ENCODE assay signal across 16 cellular contexts in genomic region chr10:80871083-80871482, GRCh38.
A peak's percentile ranks its signal among the peaks of the same experiment; 100 is the strongest.
DNase-seq lines count a peak whose midpoint lies in the region; ATAC-seq, FAIRE-seq and TF ChIP-seq lines count a peak whose summit lies in the region.
"Had no signal": no experiment of that assay in that cellular context is flagged by ENCODE, and none has a peak within 500 bp of the region (broad histone marks: within the 10 kb centered on the region; RNA-seq: fewer than 3 reads in every experiment).

No MANE protein-coding gene starts in this region.

- no peak for TF ChIP-seq CTCF in OCI-LY7 (conservative IDR thresholded peaks at IDR 0.05; ENCODE audit: low read length)
- no peak for TF ChIP-seq CTCF in esophagus squamous epithelium (IDR thresholded peaks at IDR 0.05)

- H2AFZ ChIP-seq in OCI-LY7 (ENCODE audit: low read length), result no peak overlapping the region

- no TSS peak for BruUV-seq in OCI-LY7 (replicated peaks; lab: Mats Ljungman, UMichigan)

- H3K4me1 ChIP-seq in OCI-LY7 (ENCODE audit: insufficient read depth, low read length, poor library complexity, severe bottlenecking) (no peaks in the 10 kb centered on the region), esophagus squamous epithelium (no peaks in the 10 kb centered on the region)
- H3K4me1 ChIP-seq: Caco-2 had no signal

- ATAC-seq in GM18499 (IDR thresholded peaks at IDR 0.05; ENCODE audit: insufficient read depth, unreplicated experiment), result peak; percentile 66
- peak; percentile 64 for ATAC-seq in GM19452 (IDR thresholded peaks at IDR 0.05; ENCODE audit: unreplicated experiment)
- ATAC-seq in HG02763 (IDR thresholded peaks at IDR 0.05; ENCODE audit: unreplicated experiment), result peak; percentile 41
- ATAC-seq in HG03378 (IDR thresholded peaks at IDR 0.05; ENCODE audit: unreplicated experiment), result peak; percentile 70
- ATAC-seq: WTC11 had no signal

- POLR2A ChIA-PET in OCI-LY7 (lab: Charles Lee), result no interaction called here

- intact Hi-C loops in OCI-LY7 (cut with micrococcal nuclease; ENCODE audit: unreplicated experiment), result no loop called here
- intact Hi-C loops in esophagus squamous epithelium (cut with DNase I), result no loop called here

- H3K27ac ChIP-seq in OCI-LY7 (ENCODE audit: low read depth, low read length, poor library complexity, severe bottlenecking) (no peak overlapping the region), esophagus squamous epithelium (no peak overlapping the region)

- DNase-seq in OCI-LY7 (ENCODE audit: low spot score), result no peak
- no peak for DNase-seq in GM12892 (ENCODE audit: insufficient read length)
- no peak for DNase-seq in CD1c-positive myeloid dendritic cell (ENCODE audit: extremely low spot score)
- no peak for DNase-seq in esophagus squamous epithelium (lab: John Stamatoyannopoulos, UW)
- DNase-seq: activated naive CD4-positive, alpha-beta T cell; Caco-2; cortex of kidney; GF-D8; IMR-90; NCI-H1092 treated with DMSO at 0.1 percent for 48 hours; posterior cingulate gyrus had no signal

- H4K20me1 ChIP-seq in OCI-LY7 (ENCODE audit: insufficient read depth, low read length), result no peaks in the 10 kb centered on the region

- CTCF ChIA-PET in OCI-LY7 (lab: Charles Lee; ENCODE audit: unreplicated experiment), result no interaction called here

- H3K4me3 ChIP-seq in OCI-LY7 (ENCODE audit: low read depth, low read length, poor library complexity, severe bottlenecking) (no peak overlapping the region), esophagus squamous epithelium (no peak overlapping the region)

- H3K9me3 ChIP-seq in OCI-LY7 (ENCODE audit: low read length), result no peaks in the 10 kb centered on the region
- H3K9me3 ChIP-seq in esophagus squamous epithelium, result no peaks in the 10 kb centered on the region
- H3K9me3 ChIP-seq: Caco-2 had no signal

- H3K27me3 ChIP-seq in esophagus squamous epithelium, result no peaks in the 10 kb centered on the region

- FAIRE-seq in GM12892 (lab: Jason Lieb, UNC), result no peak

- no peak overlapping the region for H3K4me2 ChIP-seq in OCI-LY7 (ENCODE audit: low read length)

- no peaks in the 10 kb centered on the region for H3K9me2 ChIP-seq in OCI-LY7 (ENCODE audit: insufficient read depth, low read length)

- no peaks in the 10 kb centered on the region for H3K79me2 ChIP-seq in OCI-LY7 (ENCODE audit: insufficient read depth, low read depth, low read length)

- TF ChIP-seq POLR2A in GM12892 (IDR thresholded peaks at IDR 0.05; ENCODE audit: low read depth, low read length), result no peak
- no peak for TF ChIP-seq POLR2A in esophagus squamous epithelium (IDR thresholded peaks at IDR 0.05)

- H3K36me3 ChIP-seq in OCI-LY7 (ENCODE audit: insufficient read depth, low read length), result no peaks in the 10 kb centered on the region
- no peaks in the 10 kb centered on the region for H3K36me3 ChIP-seq in esophagus squamous epithelium
